18 cellular contexts compared by ENCODE assay signal in genomic region chr14:74223016-74223415, GRCh38. TPM values are rescaled to one million over a fixed set of nuclear protein-coding genes. Genes with fewer than 3 reads are reported as not detected.
A peak's percentile ranks its signal among the peaks of the same experiment; 100 is the strongest.
DNase-seq lines count a peak whose midpoint lies in the region; ATAC-seq and TF ChIP-seq lines count a peak whose summit lies in the region.
"Had no signal": no experiment of that assay in that cellular context is flagged by ENCODE, and none has a peak within 500 bp of the region (broad histone marks: within the 10 kb centered on the region; RNA-seq: fewer than 3 reads in every experiment).

No MANE protein-coding gene starts in this region.

- CTCF ChIA-PET in GM10248 (lab: Yijun Ruan, JAX): interaction anchor here (2.2 kb wide), 1 partner anchor 29 kb away, joined by 7 read pairs; no protein-coding TSS in a partner anchor

- H4K20me1 ChIP-seq in osteoblast (ENCODE audit: insufficient read depth, low read length): no peaks in the 10 kb centered on the region

- H3K4me1 ChIP-seq in RWPE2 (ENCODE audit: insufficient read depth, poor library complexity, severe bottlenecking): no peaks in the 10 kb centered on the region
- H3K4me1 ChIP-seq in osteoblast (ENCODE audit: insufficient read depth, low read length): peaks cover under 1% of the 10 kb centered on the region
- H3K4me1 ChIP-seq in effector memory CD4-positive, alpha-beta T cell (ENCODE audit: control insufficient read depth, insufficient read depth, low read length, poor library complexity, severe bottlenecking): no peaks in the 10 kb centered on the region
- H3K4me1 ChIP-seq: Caco-2 had no signal

- no peaks in the 10 kb centered on the region for H3K79me2 ChIP-seq in osteoblast (ENCODE audit: insufficient read depth, low read length)

- H3K36me3 ChIP-seq in RWPE2 (ENCODE audit: low read depth) (no peaks in the 10 kb centered on the region), WERI-Rb-1 (no peaks in the 10 kb centered on the region), osteoblast (ENCODE audit: insufficient read depth, low read length) (no peaks in the 10 kb centered on the region)
- no peaks in the 10 kb centered on the region for H3K36me3 ChIP-seq in effector memory CD4-positive, alpha-beta T cell (ENCODE audit: control insufficient read depth, insufficient read depth, low read length)

- DNase-seq in RWPE2 (ENCODE audit: low spot score) (peak; percentile 35), WERI-Rb-1 (peak; percentile 29), osteoblast (ENCODE audit: insufficient read length, low spot score, missing footprints) (peak; percentile 35), HuH-7 (ENCODE audit: low spot score) (no peak), GM10248 (ENCODE audit: extremely low spot score) (no peak)
- no peak for DNase-seq in effector memory CD4-positive, alpha-beta T cell
- DNase-seq: C1 segment of cervical spinal cord; Caco-2; CD4-positive, alpha-beta memory T cell; DMS153; DND-41; GM23248; H9 had no signal

- no peaks in the 10 kb centered on the region for H3K9me3 ChIP-seq in RWPE2 (ENCODE audit: severe bottlenecking)
- H3K9me3 ChIP-seq in WERI-Rb-1 (ENCODE audit: severe bottlenecking): no peaks in the 10 kb centered on the region
- no peaks in the 10 kb centered on the region for H3K9me3 ChIP-seq in osteoblast (ENCODE audit: low read depth, low read length)
- H3K9me3 ChIP-seq in effector memory CD4-positive, alpha-beta T cell (ENCODE audit: control insufficient read depth, low read length): no peaks in the 10 kb centered on the region
- H3K9me3 ChIP-seq: Caco-2 had no signal

- H3K4me2 ChIP-seq in osteoblast (ENCODE audit: insufficient read depth, low read length): no peak overlapping the region

- H3K27ac ChIP-seq in RWPE2 (ENCODE audit: poor library complexity, severe bottlenecking) (no peak overlapping the region), WERI-Rb-1 (peak overlapping the region; percentile 37), osteoblast (ENCODE audit: low read depth, low read length) (no peak overlapping the region)
- no peak overlapping the region for H3K27ac ChIP-seq in effector memory CD4-positive, alpha-beta T cell (ENCODE audit: insufficient read depth, low read length, poor library complexity, severe bottlenecking)
- H3K27ac ChIP-seq: GM23248 had no signal

- POLR2A ChIA-PET in GM10248 (lab: Yijun Ruan, JAX): interaction anchor here (0.7 kb wide), 1 partner anchor 1134 kb away, joined by 3 read pairs; no protein-coding TSS in a partner anchor

- H2AFZ ChIP-seq in osteoblast (ENCODE audit: low read length): no peak overlapping the region
- H2AFZ ChIP-seq: GM23248 had no signal

- TF ChIP-seq CTCF in RWPE2 (IDR thresholded peaks at IDR 0.05; ENCODE audit: poor library complexity, severe bottlenecking) (no peak), WERI-Rb-1 (IDR thresholded peaks at IDR 0.05; ENCODE audit: low read depth, low read length) (no peak), osteoblast (IDR thresholded peaks at IDR 0.05; ENCODE audit: extremely low read depth, low read depth, low read length) (no peak), GM10248 (IDR thresholded peaks at IDR 0.05; ENCODE audit: control extremely low read depth, extremely low read depth, low read depth, missing control alignments) (no peak)

- H3K4me3 ChIP-seq in RWPE2 (ENCODE audit: severe bottlenecking): no peak overlapping the region
- no peak overlapping the region for H3K4me3 ChIP-seq in WERI-Rb-1 (ENCODE audit: low read depth, low read length)
- no peak overlapping the region for H3K4me3 ChIP-seq in osteoblast (ENCODE audit: insufficient read depth, low read length)
- H3K4me3 ChIP-seq in effector memory CD4-positive, alpha-beta T cell (ENCODE audit: insufficient read depth, low read depth, low read length, poor library complexity, severe bottlenecking): no peak overlapping the region
- H3K4me3 ChIP-seq: GM12878, GM23248 had no signal

- H3K27me3 ChIP-seq in RWPE2 (ENCODE audit: insufficient read depth, poor library complexity, severe bottlenecking) (peaks cover 10% of the 10 kb centered on the region), WERI-Rb-1 (ENCODE audit: insufficient read depth, low read depth, severe bottlenecking) (no peaks in the 10 kb centered on the region), osteoblast (ENCODE audit: insufficient read depth, low read length) (peaks cover 35% of the 10 kb centered on the region)
- H3K27me3 ChIP-seq in effector memory CD4-positive, alpha-beta T cell (replicated peaks; ENCODE audit: control insufficient read depth, insufficient read depth, low read length, poor library complexity, severe bottlenecking): peaks cover 2% of the 10 kb centered on the region

- no peak for ATAC-seq in RWPE2 (ENCODE audit: low read depth)
- ATAC-seq: GM12878, HCT116 had no signal

RNA-seq across cellular contexts. Expression of gene VSX2, which starts 16.2 kb away (rescaled TPM):
- total RNA-seq in osteoblast: not detected in 2 replicates
- total RNA-seq: A172; A673; Caco-2; CD4-positive, alpha-beta memory T cell; GM12878; GM23248; H4; H9 had no signal

Comparison
In these comparisons a context has a peak if more than half of its experiments do, and no peak if none do; other contexts are left out.
1. DNase-seq: peak in RWPE2 (single experiment), WERI-Rb-1 (single experiment) and osteoblast (single experiment); none in HuH-7 (single experiment), GM10248 (single experiment) and effector memory CD4-positive, alpha-beta T cell (0 of 3).